14 cellular contexts compared by ENCODE assay signal in the genomic region with DNA sequence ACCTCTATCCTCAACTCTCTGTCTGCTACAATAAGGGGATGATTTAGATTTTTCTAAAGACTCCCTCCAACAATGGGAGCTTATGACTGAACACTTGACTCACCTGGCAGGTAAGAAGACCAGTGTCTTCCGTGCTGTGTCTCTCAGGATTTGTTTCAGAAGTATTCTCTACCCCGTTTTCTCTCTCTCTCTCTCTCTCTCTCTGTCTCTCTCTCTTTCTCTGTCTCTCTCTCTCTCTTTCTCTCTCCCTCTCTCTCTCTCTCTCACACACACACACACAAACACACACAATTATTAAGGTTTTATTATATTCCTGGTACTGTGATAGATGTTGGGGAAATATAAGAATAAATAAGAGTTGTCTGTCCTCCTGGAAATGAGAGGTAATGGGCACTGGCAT.
A peak's percentile ranks its signal among the peaks of the same experiment; 100 is the strongest.
DNase-seq lines count a peak whose midpoint lies in the region; ATAC-seq and TF ChIP-seq lines count a peak whose summit lies in the region.
"Had no signal": no experiment of that assay in that cellular context is flagged by ENCODE, and none has a peak within 500 bp of the region (broad histone marks: within the 10 kb centered on the region; RNA-seq: fewer than 3 reads in every experiment).

No MANE protein-coding gene starts in this region.

- DNase-seq in astrocyte of the spinal cord (ENCODE audit: low read depth, low spot score), result peak; percentile 3
- peak; percentile 21 for DNase-seq in fibroblast of peridontal ligament (ENCODE audit: extremely low read depth)
- DNase-seq in non-pigmented ciliary epithelial cell (ENCODE audit: low read depth), result peak; percentile 1
- DNase-seq in G401 (ENCODE audit: low spot score), result no peak
- DNase-seq in coronary artery (ENCODE audit: low spot score), result no peak
- DNase-seq: CD8-positive, alpha-beta memory T cell; Karpas-422; NCI-H1417; NCI-H1930; NCI-H524; SHP77 had no signal

- TF ChIP-seq CTCF in HEK293 (tag by site-specific recombination; IDR thresholded peaks at IDR 0.05), result no peak
- no peak for TF ChIP-seq CTCF in astrocyte of the spinal cord (IDR thresholded peaks at IDR 0.05; ENCODE audit: low read depth, low read length)
- TF ChIP-seq CTCF in coronary artery (IDR thresholded peaks at IDR 0.05), result no peak

- CTCF ChIA-PET in HEK293 (lab: Yijun Ruan, JAX), result interaction anchor here (0.8 kb wide), 1 partner anchor 12 kb away, joined by 4 read pairs; no protein-coding TSS in a partner anchor

- H3K4me1 ChIP-seq in HEK293 (ENCODE audit: control insufficient read depth, insufficient read depth, low read length), result no peaks in the 10 kb centered on the region
- H3K4me1 ChIP-seq: BLaER1 had no signal

- POLR2A ChIA-PET in HEK293 (lab: Yijun Ruan, JAX), result no interaction called here

- no peaks in the 10 kb centered on the region for H3K9me3 ChIP-seq in HEK293 (ENCODE audit: control insufficient read depth, insufficient read depth, low read depth, low read length)
- H3K9me3 ChIP-seq: BLaER1 had no signal

- H3K27ac ChIP-seq in HEK293 (ENCODE audit: extremely low read depth, low read depth, low read length) (no peak overlapping the region), coronary artery (no peak overlapping the region)
- H3K27ac ChIP-seq: BLaER1 had no signal

- ATAC-seq in HG03439 (IDR thresholded peaks at IDR 0.05; ENCODE audit: unreplicated experiment), result no peak

- in situ Hi-C loops in astrocyte of the spinal cord (cut with HindIII; ENCODE audit: low sequenced_read_pairs), result no loop called here
- in situ Hi-C loops in G401 (cut with HindIII; ENCODE audit: low sequenced_read_pairs), result no loop called here

- H3K36me3 ChIP-seq in HEK293 (ENCODE audit: control insufficient read depth in 2 of 2, insufficient read depth in 1 of 2, low read length in 2 of 2), result no peaks in the 10 kb centered on the region
- H3K36me3 ChIP-seq: BLaER1 had no signal

- H3K4me3 ChIP-seq in HEK293 (ENCODE audit: low read depth, low read length) (no peak overlapping the region), astrocyte of the spinal cord (ENCODE audit: low read depth, low read length) (no peak overlapping the region), coronary artery (no peak overlapping the region)
- H3K4me3 ChIP-seq: BLaER1 had no signal

TF ChIP-seq in HEK293, 187 proteins besides CTCF, POLR2A, EP300 and RAD21:
- TF ChIP-seq ZNF530 (tag by site-specific recombination; IDR thresholded peaks at IDR 0.05; ENCODE audit: low read depth) (no peak), ZNF596 (tag by site-specific recombination; IDR thresholded peaks at IDR 0.05) (peak; percentile 75; the same call in 1 of the 2 replicates)

Comparison
In these comparisons a context has a peak if more than half of its experiments do, and no peak if none do; other contexts are left out.
1. DNase-seq: peak in astrocyte of the spinal cord (single experiment), fibroblast of peridontal ligament (single experiment) and non-pigmented ciliary epithelial cell (single experiment); none in G401 (single experiment) and coronary artery (single experiment).